Comparison of ENCODE assay signal across 8 cellular contexts in the genomic region with DNA sequence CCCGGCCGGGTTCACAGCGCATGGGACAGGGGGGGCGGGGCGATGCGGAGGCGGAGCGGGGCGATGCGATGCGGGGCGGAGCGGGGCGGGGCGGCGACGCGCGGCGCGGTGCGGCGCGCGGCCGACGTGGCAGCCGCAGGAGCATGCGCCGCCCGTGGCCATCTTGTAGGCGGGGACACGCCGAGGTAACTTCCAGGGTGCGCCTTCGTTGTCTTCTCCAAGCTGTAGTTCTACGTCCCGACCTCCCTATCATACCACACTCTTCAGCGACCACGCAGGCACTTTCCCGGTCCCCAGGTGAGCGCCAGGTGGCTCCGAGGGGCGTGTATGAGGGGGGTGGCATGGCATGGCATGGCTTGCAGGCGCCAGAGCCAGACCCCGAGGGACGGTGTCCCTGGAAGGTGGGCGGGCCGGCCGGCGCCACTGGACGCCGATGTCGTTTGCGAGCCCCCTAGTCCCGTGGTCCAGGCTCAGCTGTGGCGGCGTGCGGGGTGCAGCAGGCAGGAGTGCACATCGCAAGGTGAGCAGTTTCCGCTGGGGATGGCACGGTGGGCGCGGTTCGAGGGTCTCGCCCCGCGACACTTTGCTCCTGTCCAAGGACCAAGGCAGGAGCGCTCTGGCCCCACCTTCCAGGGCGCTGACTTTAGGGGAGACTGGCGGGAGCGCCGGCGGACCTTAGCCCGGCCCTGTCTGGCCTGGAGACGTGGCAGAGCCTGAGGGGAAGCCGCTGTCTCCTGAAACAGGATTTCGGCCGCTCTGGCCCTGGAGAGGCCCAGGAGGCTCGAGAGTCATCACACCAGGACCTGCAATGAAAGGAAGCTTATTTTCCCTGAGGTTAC. TPM values are rescaled to one million over a fixed set of nuclear protein-coding genes. Genes with fewer than 3 reads are reported as not detected.
DNase-seq lines count a peak whose midpoint lies in the region; ATAC-seq and TF ChIP-seq lines count a peak whose summit lies in the region.

Gene PRRC1, plus strand, starts transcription at position 161 of the 839 bp plus-strand sequence. CDS start 5,840 bp downstream, outside the sequence.

- peak within 1 kb of the TSS; percentile 86 for H3K4me3 Mint-ChIP-seq in activated CD4-positive, alpha-beta T cell treated with anti-CD3 and anti-CD28 coated beads, Interleukin-2, amount 10 ng/mL, durations not matched to agents 24 days and 14 days

- H3K4me1 Mint-ChIP-seq in activated CD4-positive, alpha-beta T cell treated with anti-CD3 and anti-CD28 coated beads, Interleukin-2, amount 10 ng/mL, durations not matched to agents 24 days and 14 days: peaks cover 25% of the 10 kb centered on the region

- ATAC-seq in GM19035 (IDR thresholded peaks at IDR 0.05; ENCODE audit: unreplicated experiment) (peak; percentile 92), HG03342 (IDR thresholded peaks at IDR 0.05; ENCODE audit: unreplicated experiment) (peak; percentile 93), left lung (peak; percentile 97)

- peaks cover 13% of the 10 kb centered on the region for H3K27me3 Mint-ChIP-seq in activated CD4-positive, alpha-beta T cell treated with anti-CD3 and anti-CD28 coated beads, Interleukin-2, amount 10 ng/mL, durations not matched to agents 24 days and 14 days

- peaks cover 18 to 20% of the 10 kb centered on the region in 2 donors for H3K4me1 ChIP-seq in left lung

- no peaks in the 10 kb centered on the region for H3K27me3 ChIP-seq in left lung

- intact Hi-C loops in activated CD4-positive, alpha-beta T cell treated with anti-CD3 and anti-CD28 coated beads, Interleukin-2, amount 10 ng/mL, durations not matched to agents 24 days and 14 days (cut with micrococcal nuclease): loop anchor here (1.0 to 10.0 kb wide), 7 partner anchors 443 to 1577 kb away; partner anchors contain the start of genes C5orf63, ISOC1, LMNB1 and MARCHF3
- intact Hi-C loops in left lung (cut with DNase I): no loop called here

- H3K27ac Mint-ChIP-seq in activated CD4-positive, alpha-beta T cell treated with anti-CD3 and anti-CD28 coated beads, Interleukin-2, amount 10 ng/mL, durations not matched to agents 24 days and 14 days: peak within 1 kb of the TSS; percentile 84

- TF ChIP-seq CTCF in left lung (IDR thresholded peaks at IDR 0.05): no peak

- H3K36me3 ChIP-seq in left lung: peaks cover 0 to 11% of the 10 kb centered on the region in 2 donors

- peaks cover 5% of the 10 kb centered on the region for H3K9me3 Mint-ChIP-seq in activated CD4-positive, alpha-beta T cell treated with anti-CD3 and anti-CD28 coated beads, Interleukin-2, amount 10 ng/mL, durations not matched to agents 24 days and 14 days

- H3K4me3 ChIP-seq in left lung: peak within 1 kb of the TSS; percentile 84 to 96

- H3K9me3 ChIP-seq in left lung: peaks cover 0 to 16% of the 10 kb centered on the region in 2 donors

- peaks cover 29% of the 10 kb centered on the region for H3K36me3 Mint-ChIP-seq in activated CD4-positive, alpha-beta T cell treated with anti-CD3 and anti-CD28 coated beads, Interleukin-2, amount 10 ng/mL, durations not matched to agents 24 days and 14 days (ENCODE audit: low read depth)

- DNase-seq in AML-193 (lab: John Stamatoyannopoulos, UW) (peak; percentile 63 to 72), NCI-H524 (lab: John Stamatoyannopoulos, UW) (peak; percentile 62 to 72), dedifferentiated amniotic fluid mesenchymal stem cell (ENCODE audit: extremely low spot score) (peak; percentile 75), left lung (peak; percentile 86 to 94)
- peak; percentile 94 for DNase-seq in activated CD4-positive, alpha-beta T cell treated with anti-CD3 and anti-CD28 coated beads, Interleukin-2, amount 10 ng/mL, durations not matched to agents 24 days and 14 days
- peak; percentile 71 to 75 for DNase-seq in stimulated activated CD4-positive, alpha-beta T cell treated with anti-CD3 and anti-CD28 coated beads, Interleukin-2, amount 100 ng/mL, for 48 hours

- H3K27ac ChIP-seq in left lung: peak within 1 kb of the TSS; percentile 84 to 88

RNA-seq across cellular contexts. Expression of gene PRRC1, which starts in this region (rescaled TPM):
- total RNA-seq in activated CD4-positive, alpha-beta T cell treated with anti-CD3 and anti-CD28 coated beads, Interleukin-2, amount 10 ng/mL, durations not matched to agents 24 days and 14 days: 50.4 and 52.3 TPM in 2 replicates
- total RNA-seq in left lung: 10 to 100 TPM; 57.5 to 74.4 TPM

Comparison
In these comparisons a context has a peak if more than half of its experiments do, and no peak if none do; other contexts are left out.
1. Peak in every context shown above with its lines: DNase-seq, ATAC-seq, H3K4me3 ChIP-seq and H3K27ac ChIP-seq.